In genomic region chrX:56233682-56234081, GRCh38 we compare ENCODE assay signal across 8 cellular contexts. TPM values are rescaled to one million over a fixed set of nuclear protein-coding genes. Genes with fewer than 3 reads are reported as not detected.
A peak's percentile ranks its signal among the peaks of the same experiment; 100 is the strongest.
DNase-seq lines count a peak whose midpoint lies in the region; ATAC-seq and TF ChIP-seq lines count a peak whose summit lies in the region.

No MANE protein-coding gene starts in this region.

- peaks cover 11% of the 10 kb centered on the region for H3K4me1 Mint-ChIP-seq in endodermal cell

- peaks cover 11% of the 10 kb centered on the region for H3K36me3 Mint-ChIP-seq in endodermal cell (ENCODE audit: low read depth)

- peak; percentile 85 for ATAC-seq in GM21381 (IDR thresholded peaks at IDR 0.05; ENCODE audit: unreplicated experiment)

- H3K4me1 ChIP-seq in HUES6 (ENCODE audit: control insufficient read depth, insufficient read depth, low read length), result peaks cover 14% of the 10 kb centered on the region; the same call in 1 of the 2 replicates
- H3K4me1 ChIP-seq in endodermal cell (ENCODE audit: control insufficient read depth, insufficient read depth, low read length), result no peaks in the 10 kb centered on the region

- no peak overlapping the region for H3K9ac ChIP-seq in HUES6 (ENCODE audit: low read length)
- H3K9ac ChIP-seq in endodermal cell (ENCODE audit: extremely low read depth, low read length, poor library complexity, severe bottlenecking), result peak overlapping the region; percentile 71

- WGBS in endodermal cell (ENCODE audit: insufficient coverage in 1 of 2, insufficient read length in 1 of 2), 2 experiments, result 0 to 2% methylated on average over 1 to 8 of the region's 8 CpGs

- H3K27me3 ChIP-seq in GM06990 (replicated peaks; ENCODE audit: control insufficient read depth, insufficient read depth, low read length), result no peaks in the 10 kb centered on the region
- H3K27me3 ChIP-seq in HUES6 (ENCODE audit: control insufficient read depth, insufficient read depth, low read length), result no peaks in the 10 kb centered on the region
- no peaks in the 10 kb centered on the region for H3K27me3 ChIP-seq in endodermal cell (ENCODE audit: control insufficient read depth, insufficient read depth, low read length, poor library complexity, severe bottlenecking)

- H3K27ac Mint-ChIP-seq in endodermal cell, result peak overlapping the region; percentile 31

- H3K9me3 ChIP-seq in HUES6 (ENCODE audit: control insufficient read depth, insufficient read depth, low read depth, low read length), result peaks cover 5% of the 10 kb centered on the region; the same call in 1 of the 2 replicates
- no peaks in the 10 kb centered on the region for H3K9me3 ChIP-seq in endodermal cell (ENCODE audit: control insufficient read depth, low read length)

- no peaks in the 10 kb centered on the region for H3K36me3 ChIP-seq in GM06990 (ENCODE audit: control insufficient read depth, insufficient read depth, low read length)
- H3K36me3 ChIP-seq in HUES6 (ENCODE audit: control insufficient read depth, insufficient read depth, low read length), result 0 out of 2 replicates have a peak, but pooled peaks cover 2% of the 10 kb centered on the region
- peaks cover 28% of the 10 kb centered on the region for H3K36me3 ChIP-seq in endodermal cell (ENCODE audit: control insufficient read depth, insufficient read depth, low read length)

- peak; percentile 13 for TF ChIP-seq CTCF in GM06990 (IDR thresholded peaks at IDR 0.05; ENCODE audit: insufficient read depth, low read length, poor library complexity, severe bottlenecking)
- peak; percentile 48 for TF ChIP-seq CTCF in endodermal cell (conservative IDR thresholded peaks at IDR 0.05)

- H3K4me3 ChIP-seq in GM06990 (replicated peaks; ENCODE audit: low read depth, low read length) (peak overlapping the region; percentile 56), HUES6 (ENCODE audit: low read depth, low read length) (peak overlapping the region; percentile 82), endodermal cell (ENCODE audit: low read length) (peak overlapping the region; percentile 91)

- no peak for DNase-seq in GM06990 (ENCODE audit: extremely low read depth, insufficient read length)
- DNase-seq in endodermal cell, result peak; percentile 85
- DNase-seq in mucosa of gallbladder (ENCODE audit: low spot score), result peak; percentile 31
- no peak for DNase-seq in DMS 273 (lab: John Stamatoyannopoulos, UW; ENCODE audit: unreplicated experiment)
- no peak for DNase-seq in NK-92 (lab: John Stamatoyannopoulos, UW; ENCODE audit: unreplicated experiment)
- DNase-seq in COLO668 (lab: John Stamatoyannopoulos, UW; ENCODE audit: unreplicated experiment), result no peak

- no peaks in the 10 kb centered on the region for H3K27me3 Mint-ChIP-seq in endodermal cell (ENCODE audit: insufficient read depth)

- H3K27ac ChIP-seq in HUES6 (ENCODE audit: low read depth, low read length), result no peak overlapping the region
- H3K27ac ChIP-seq in endodermal cell (ENCODE audit: low read depth, low read length), result no peak overlapping the region

- peak overlapping the region; percentile 81 for H3K4me3 Mint-ChIP-seq in endodermal cell

- H3K9me3 Mint-ChIP-seq in endodermal cell, result peaks cover 32% of the 10 kb centered on the region

RNA-seq across cellular contexts. Expression of gene KLF8, which starts 1.5 kb away (rescaled TPM):
- total RNA-seq in endodermal cell (100 to 1,000 TPM in 1 of 2 donors, 10 to 100 TPM in 1; 62.6 to 110 TPM), mucosa of gallbladder (5.0 TPM)
- 27.9 TPM for polyA plus RNA-seq in endodermal cell (2013, experiment 1 of 2)
- polyA plus RNA-seq in endodermal cell (2013, experiment 2 of 2), result 37.7 TPM

Comparison
In these comparisons a context has a peak if more than half of its experiments do, and no peak if none do; other contexts are left out.
1. DNase-seq: peak in endodermal cell (single experiment) and mucosa of gallbladder (single experiment); none in GM06990 (single experiment), DMS 273 (single experiment), NK-92 (single experiment) and COLO668 (single experiment).
2. RNA of gene KLF8, which starts 1.5 kb away (total RNA-seq): 62.6 to 110 TPM in endodermal cell; 5.0 TPM in mucosa of gallbladder (single experiment); every median in the first group is over 10 times any median in the second.
3. Peak in every context shown above with its lines, with median percentiles within 50 percentile points of each other: H3K4me3 ChIP-seq.